Comparison of ENCODE assay signal across 12 cellular contexts in the genomic region with DNA sequence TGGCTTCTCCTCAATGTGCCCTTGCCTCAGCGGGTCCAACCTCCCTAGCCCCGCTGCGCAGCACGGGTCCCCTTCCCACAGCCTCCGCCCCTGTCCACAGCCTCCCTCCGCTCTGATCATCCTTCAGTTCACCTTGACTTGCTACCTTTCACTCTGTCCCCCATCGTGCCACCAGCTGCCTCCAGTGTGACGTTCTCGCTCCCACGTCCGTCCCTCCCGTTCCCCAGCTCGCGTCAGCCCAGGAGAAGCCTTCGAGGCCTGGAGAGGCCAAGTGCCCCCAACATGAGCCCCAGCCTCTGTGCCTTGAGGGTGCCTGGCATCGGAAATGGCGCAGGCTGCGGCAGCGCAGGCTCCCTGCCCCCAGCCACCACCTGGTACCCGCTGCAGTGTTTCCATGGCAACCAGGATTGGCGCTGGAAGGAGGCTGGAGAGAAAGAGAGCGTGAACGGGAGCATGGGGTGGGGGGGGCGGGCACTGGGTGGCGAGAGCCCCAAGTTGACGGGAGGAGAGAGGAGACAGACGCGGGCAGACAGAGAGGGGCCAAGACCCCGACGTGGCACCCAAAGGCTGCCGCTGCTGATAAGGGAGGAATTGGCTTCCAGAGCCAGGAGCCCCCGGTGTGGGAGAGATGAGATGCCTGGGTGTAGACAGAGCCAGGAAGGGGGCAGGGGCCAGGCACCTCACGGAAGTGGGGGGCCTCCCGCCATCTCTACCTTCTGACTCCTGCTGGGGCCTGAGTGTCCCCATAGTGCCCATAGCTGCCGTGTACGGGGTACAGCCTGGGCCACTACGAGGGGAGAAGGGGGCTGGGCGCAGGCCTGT. TPM values are rescaled to one million over a fixed set of nuclear protein-coding genes. Genes with fewer than 3 reads are reported as not detected.
DNase-seq lines count a peak whose midpoint lies in the region; ATAC-seq and TF ChIP-seq lines count a peak whose summit lies in the region.
"Had no signal": no experiment of that assay in that cellular context is flagged by ENCODE, and none has a peak within 500 bp of the region (broad histone marks: within the 10 kb centered on the region; RNA-seq: fewer than 3 reads in every experiment).

No MANE protein-coding gene starts in this region.

- no peak overlapping the region for H2BK120ac ChIP-seq in mesenchymal stem cell (ENCODE audit: low read depth, low read length)

- H3K4me2 ChIP-seq in mesenchymal stem cell (ENCODE audit: low read length, poor library complexity, severe bottlenecking), result no peak overlapping the region
- H3K4me2 ChIP-seq: KMS-11 had no signal

- no peak overlapping the region for H3K14ac ChIP-seq in mesenchymal stem cell (ENCODE audit: low read length in 2 of 2)

- no peak overlapping the region for H2AK5ac ChIP-seq in mesenchymal stem cell (ENCODE audit: low read length, severe bottlenecking)

- H3K4me1 Mint-ChIP-seq in activated naive CD4-positive, alpha-beta T cell treated with anti-CD3 and anti-CD28 coated beads, Interleukin-2, amount 10 ng/mL, durations not matched to agents 7 days and 5 days, result peaks cover 17% of the 10 kb centered on the region

- H3K9ac ChIP-seq in mesenchymal stem cell (ENCODE audit: low read length), result no peak overlapping the region
- H3K9ac ChIP-seq: KMS-11 had no signal

- no peak overlapping the region for H3K4ac ChIP-seq in mesenchymal stem cell (ENCODE audit: low read depth in 1 of 2, low read length in 2 of 2)

- no peaks in the 10 kb centered on the region for H3K36me3 ChIP-seq in spleen
- no peaks in the 10 kb centered on the region for H3K36me3 ChIP-seq in mesenchymal stem cell (ENCODE audit: control insufficient read depth in 1 of 2, insufficient read depth in 2 of 2, low read depth in 1 of 2, low read length in 2 of 2)

- peaks cover 55% of the 10 kb centered on the region for H3K27me3 Mint-ChIP-seq in activated naive CD4-positive, alpha-beta T cell treated with anti-CD3 and anti-CD28 coated beads, Interleukin-2, amount 10 ng/mL, durations not matched to agents 7 days and 5 days

- no peak overlapping the region for H2BK5ac ChIP-seq in mesenchymal stem cell (ENCODE audit: low read depth, low read length, poor library complexity, severe bottlenecking)

- no peaks in the 10 kb centered on the region for H3K9me3 Mint-ChIP-seq in activated naive CD4-positive, alpha-beta T cell treated with anti-CD3 and anti-CD28 coated beads, Interleukin-2, amount 10 ng/mL, durations not matched to agents 7 days and 5 days

- no peak overlapping the region for H2AFZ ChIP-seq in mesenchymal stem cell (ENCODE audit: low read depth, low read length)

- peak overlapping the region; percentile 30 for H3K4me3 Mint-ChIP-seq in activated naive CD4-positive, alpha-beta T cell treated with anti-CD3 and anti-CD28 coated beads, Interleukin-2, amount 10 ng/mL, durations not matched to agents 7 days and 5 days

- no peak for TF ChIP-seq POLR2A in spleen (IDR thresholded peaks at IDR 0.05)

- H3K27me3 ChIP-seq in spleen (replicated peaks in 1 of 7) (peaks cover 0 to 60% (median 5%) of the 10 kb centered on the region in 7 donors), mesenchymal stem cell (ENCODE audit: control insufficient read depth in 1 of 2, insufficient read depth in 1 of 2, low read length in 2 of 2) (peaks cover 0 to 9% of the 10 kb centered on the region in 2 experiments)

- no peak overlapping the region for H2BK12ac ChIP-seq in mesenchymal stem cell (ENCODE audit: low read length in 2 of 2)

- H4K8ac ChIP-seq in mesenchymal stem cell (ENCODE audit: low read length), result no peak overlapping the region

- H3K79me1 ChIP-seq in mesenchymal stem cell (replicated peaks; ENCODE audit: low read length, poor library complexity, severe bottlenecking), result peaks cover 9% of the 10 kb centered on the region

- TF ChIP-seq CTCF in spleen (IDR thresholded peaks at IDR 0.05 in 8 of 11, conservative IDR thresholded peaks at IDR 0.05 in 3 of 11), result no peak

- H3K4me3 ChIP-seq in spleen (no peak overlapping the region), mesenchymal stem cell (ENCODE audit: insufficient read depth in 1 of 2, low read depth in 1 of 2, low read length in 2 of 2) (no peak overlapping the region)

- H3K27ac Mint-ChIP-seq in activated naive CD4-positive, alpha-beta T cell treated with anti-CD3 and anti-CD28 coated beads, Interleukin-2, amount 10 ng/mL, durations not matched to agents 7 days and 5 days, result no peak overlapping the region

- intact Hi-C loops in spleen (cut with DNase I; ENCODE audit: low total_unique reads), result no loop called here

- H3K27ac ChIP-seq in spleen, result no peak overlapping the region
- no peak overlapping the region for H3K27ac ChIP-seq in mesenchymal stem cell (ENCODE audit: low read length, poor library complexity, severe bottlenecking)
- H3K27ac ChIP-seq: KMS-11 had no signal

- no peak for DNase-seq in activated naive CD4-positive, alpha-beta T cell treated with anti-CD3 and anti-CD28 coated beads, Interleukin-2, amount 10 ng/mL, durations not matched to agents 7 days and 5 days
- no peak for DNase-seq in activated naive CD4-positive, alpha-beta T cell (lab: John Stamatoyannopoulos, UW)
- DNase-seq in NCI-H2196 (lab: John Stamatoyannopoulos, UW; ENCODE audit: unreplicated experiment), result peak; percentile 68
- DNase-seq in globus pallidus (ENCODE audit: low spot score), result peak; percentile 78
- DNase-seq in spleen, result peak; percentile 74
- DNase-seq in GOT3 (lab: John Stamatoyannopoulos, UW), result no peak
- no peak for DNase-seq in mesenchymal stem cell
- DNase-seq: activated CD4-positive, CD25-positive, alpha-beta regulatory T cell had no signal

- no peaks in the 10 kb centered on the region for H3K9me3 ChIP-seq in spleen
- H3K9me3 ChIP-seq in mesenchymal stem cell (ENCODE audit: control insufficient read depth, low read length), result no peaks in the 10 kb centered on the region

- no peak for ATAC-seq in GM18873 (IDR thresholded peaks at IDR 0.05; ENCODE audit: low FRiP score, unreplicated experiment)

- peaks cover 2% of the 10 kb centered on the region for H3K36me3 Mint-ChIP-seq in activated naive CD4-positive, alpha-beta T cell treated with anti-CD3 and anti-CD28 coated beads, Interleukin-2, amount 10 ng/mL, durations not matched to agents 7 days and 5 days

- WGBS in spleen, 5 donors, result 43 to 63% (median 52%) methylated on average over 35 to 38 of the region's 38 CpGs
- WGBS in mesenchymal stem cell, result 82% methylated on average over 38 of the region's 38 CpGs

- H3K4me1 ChIP-seq in spleen (peaks cover 0 to 20% (median 13%) of the 10 kb centered on the region in 6 donors), mesenchymal stem cell (ENCODE audit: control insufficient read depth, insufficient read depth, low read depth, low read length) (peaks cover 17% of the 10 kb centered on the region)

- CTCF ChIA-PET in activated naive CD4-positive, alpha-beta T cell treated with anti-CD3 and anti-CD28 coated beads, Interleukin-2, amount 10 ng/mL, durations not matched to agents 7 days and 5 days (lab: Charles Lee), result no interaction called here

- H2BK15ac ChIP-seq in mesenchymal stem cell (ENCODE audit: low read depth, poor library complexity, severe bottlenecking), result no peak overlapping the region

- no peak overlapping the region for H3K18ac ChIP-seq in mesenchymal stem cell (ENCODE audit: low read depth in 1 of 2, low read length in 2 of 2)

- no peak overlapping the region for H3K23ac ChIP-seq in mesenchymal stem cell (ENCODE audit: low read length in 2 of 2)

- H4K91ac ChIP-seq in mesenchymal stem cell (ENCODE audit: low read length), result no peak overlapping the region

RNA-seq across cellular contexts. Expression of gene ASPDH, which starts 0.8 kb away (rescaled TPM):
- total RNA-seq in spleen, result not detected
- not detected for polyA plus RNA-seq in spleen
- not detected for polyA plus RNA-seq in mesenchymal stem cell (2013, experiment 1 of 2)
- not detected for polyA plus RNA-seq in mesenchymal stem cell (2013, experiment 2 of 2)
- total RNA-seq: endothelial cell of umbilical vein, RPMI7951 had no signal
- polyA plus RNA-seq: endothelial cell of umbilical vein had no signal

RNA-seq across cellular contexts. Expression of gene JOSD2, which starts 3.6 kb away (rescaled TPM):
- 10 to 100 TPM; 21.4 to 32.1 (median 29.0) TPM for total RNA-seq in spleen
- 10 to 100 TPM; 39.2 to 54.3 (median 42.4) TPM for polyA plus RNA-seq in spleen
- 29.7 TPM for polyA plus RNA-seq in mesenchymal stem cell (2013, experiment 1 of 2)
- 30.2 TPM for polyA plus RNA-seq in mesenchymal stem cell (2013, experiment 2 of 2)

RNA-seq across cellular contexts. Expression of gene GARIN5A, which starts 37.9 kb away (rescaled TPM):
- under 1 TPM in 1 of 7 donors, not detected in 6; 0.61 TPM for total RNA-seq in spleen
- polyA plus RNA-seq in spleen, result 1 to 10 TPM in 1 of 3 donors, under 1 TPM in 2; 0.42 to 1.4 (median 0.48) TPM
- polyA plus RNA-seq in mesenchymal stem cell (2013, experiment 1 of 2), result 1.0 TPM
- polyA plus RNA-seq in mesenchymal stem cell (2013, experiment 2 of 2), result 0.88 TPM
- total RNA-seq: RPMI7951 had no signal

RNA-seq across cellular contexts. Expression of gene EMC10, which starts 38.2 kb away (rescaled TPM):
- 10 to 100 TPM; 53.0 to 72.6 (median 62.5) TPM for total RNA-seq in spleen
- polyA plus RNA-seq in spleen, result 10 to 100 TPM; 31.0 to 61.1 (median 50.5) TPM
- 104 TPM for polyA plus RNA-seq in mesenchymal stem cell (2013, experiment 1 of 2)
- 102 TPM for polyA plus RNA-seq in mesenchymal stem cell (2013, experiment 2 of 2)

RNA-seq across cellular contexts. Expression of gene LRRC4B, which starts 53.7 kb away (rescaled TPM):
- total RNA-seq in spleen, result 1 to 10 TPM in 4 of 7 donors, under 1 TPM in 3; 0.20 to 2.3 (median 1.0) TPM
- polyA plus RNA-seq in spleen, result 1 to 10 TPM in 1 of 3 donors, under 1 TPM in 2; 0.30 to 1.0 (median 0.90) TPM
- polyA plus RNA-seq in mesenchymal stem cell (2013, experiment 1 of 2), result not detected
- 0.03 TPM for polyA plus RNA-seq in mesenchymal stem cell (2013, experiment 2 of 2)
- total RNA-seq: endothelial cell of umbilical vein, RPMI7951 had no signal

Comparison
In these comparisons a context has a peak if more than half of its experiments do, and no peak if none do; other contexts are left out.
1. DNase-seq: peak in NCI-H2196 (single experiment), globus pallidus (single experiment) and spleen (single experiment); none in activated naive CD4-positive, alpha-beta T cell treated with anti-CD3 and anti-CD28 coated beads, Interleukin-2, amount 10 ng/mL, durations not matched to agents 7 days and 5 days (single experiment), activated naive CD4-positive, alpha-beta T cell (0 of 4), GOT3 (single experiment) and mesenchymal stem cell (single experiment).